Comparison of ENCODE assay signal across 11 cellular contexts in the genomic region with DNA sequence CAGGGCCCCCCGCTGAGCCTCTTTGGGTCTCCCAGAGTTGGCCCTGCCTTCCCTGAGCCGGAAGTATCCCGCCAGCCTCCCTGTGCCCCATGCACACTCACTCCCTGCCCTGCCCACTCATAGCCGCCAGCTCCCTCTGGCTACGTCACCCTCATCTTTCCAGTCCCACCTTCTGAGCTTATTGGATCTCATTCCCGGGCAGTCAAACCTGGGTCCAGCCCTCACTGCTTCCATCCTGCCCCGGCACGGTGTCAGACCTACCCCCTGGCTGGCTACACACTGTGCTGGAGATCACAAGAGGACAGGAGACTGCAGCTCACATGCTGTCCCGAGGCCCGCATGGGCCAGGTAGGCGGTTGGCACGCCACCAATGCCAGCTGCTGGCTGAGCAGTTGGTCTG.
"Had no signal": no experiment of that assay in that cellular context is flagged by ENCODE, and none has a peak within 500 bp of the region (broad histone marks: within the 10 kb centered on the region; RNA-seq: fewer than 3 reads in every experiment).

No MANE protein-coding gene starts in this region.

- DNase-seq: activated CD4-positive, CD25-positive, alpha-beta regulatory T cell; activated gamma-delta T cell; cortex of kidney; effector CD4-positive, alpha-beta T cell; foreskin fibroblast; glutamatergic neuron; natural killer cell; psoas muscle; spleen had no signal

- H3K27ac ChIP-seq: psoas muscle, spleen had no signal

- H3K9me3 ChIP-seq: psoas muscle had no signal

- H3K4me1 ChIP-seq: psoas muscle, spleen had no signal

- ATAC-seq: activated T-cell treated with anti-CD3 and anti-CD28 coated beads, Interleukin-2, amount 50 U/mL, for 72 hours; sciatic nerve had no signal

- H3K4me3 ChIP-seq: psoas muscle, spleen had no signal

- H3K36me3 ChIP-seq: spleen had no signal
